In genomic region chr12:122839907-122840554, GRCh38 we compare ENCODE assay signal across 16 cellular contexts. TPM values are rescaled to one million over a fixed set of nuclear protein-coding genes. Genes with fewer than 3 reads are reported as not detected.
DNase-seq lines count a peak whose midpoint lies in the region; ATAC-seq, FAIRE-seq and TF ChIP-seq lines count a peak whose summit lies in the region.
"Had no signal": no experiment of that assay in that cellular context is flagged by ENCODE, and none has a peak within 500 bp of the region (broad histone marks: within the 10 kb centered on the region; RNA-seq: fewer than 3 reads in every experiment).

No MANE protein-coding gene starts in this region.

- H3K4me1 ChIP-seq in HepG2 (ENCODE audit: insufficient read depth, low read length): peaks cover 82% of the 10 kb centered on the region

- CTCF ChIA-PET in HepG2 (lab: Yijun Ruan, JAX; ENCODE audit: low intra/inter-chr PET ratio, low total read pairs): no interaction called here

- H3K27ac Mint-ChIP-seq in activated naive CD8-positive, alpha-beta T cell: peak overlapping the region; percentile 22
- no peak overlapping the region for H3K27ac Mint-ChIP-seq in activated naive CD8-positive, alpha-beta T cell treated with anti-CD3 and anti-CD28 coated beads for 36 hours
- H3K27ac Mint-ChIP-seq in T-helper 17 cell: peak overlapping the region; percentile 82

- H3K9me3 ChIP-seq in T-helper 17 cell (ENCODE audit: control insufficient read depth, low read length, poor library complexity, severe bottlenecking) (no peaks in the 10 kb centered on the region), HepG2 (ENCODE audit: low read length) (no peaks in the 10 kb centered on the region)
- H3K9me3 ChIP-seq: A549, upper lobe of right lung had no signal

- no peaks in the 10 kb centered on the region for H3K9me3 Mint-ChIP-seq in activated naive CD8-positive, alpha-beta T cell (ENCODE audit: low read depth)
- H3K9me3 Mint-ChIP-seq in activated naive CD8-positive, alpha-beta T cell treated with anti-CD3 and anti-CD28 coated beads for 36 hours: no peaks in the 10 kb centered on the region

- H4K20me1 ChIP-seq in HepG2 (ENCODE audit: insufficient read depth, low read length): peaks cover 8% of the 10 kb centered on the region; the same call in 1 of the 2 replicates

- no peak overlapping the region for H3K4me3 ChIP-seq in HepG2 (replicated peaks in 1 of 3; ENCODE audit: insufficient read depth in 1 of 3, low read depth in 2 of 3, low read length in 3 of 3)
- H3K4me3 ChIP-seq: A549, upper lobe of right lung had no signal

- FAIRE-seq in HepG2 (lab: Jason Lieb, UNC): no peak
- FAIRE-seq: A549 had no signal

- ATAC-seq in T-helper 17 cell (no peak), HepG2 (no peak), HG03432 (IDR thresholded peaks at IDR 0.05; ENCODE audit: unreplicated experiment) (no peak)
- ATAC-seq: upper lobe of right lung had no signal

- H3K27me3 Mint-ChIP-seq in activated naive CD8-positive, alpha-beta T cell: no peaks in the 10 kb centered on the region
- no peaks in the 10 kb centered on the region for H3K27me3 Mint-ChIP-seq in activated naive CD8-positive, alpha-beta T cell treated with anti-CD3 and anti-CD28 coated beads for 36 hours
- H3K27me3 Mint-ChIP-seq in T-helper 17 cell: no peaks in the 10 kb centered on the region

- H3K27ac ChIP-seq in HepG2 (ENCODE audit: extremely low read length, insufficient read depth, low read length): no peak overlapping the region
- H3K27ac ChIP-seq: upper lobe of right lung had no signal

- no peaks in the 10 kb centered on the region for H3K36me3 Mint-ChIP-seq in activated naive CD8-positive, alpha-beta T cell
- H3K36me3 Mint-ChIP-seq in activated naive CD8-positive, alpha-beta T cell treated with anti-CD3 and anti-CD28 coated beads for 36 hours: peaks cover 7% of the 10 kb centered on the region
- H3K36me3 Mint-ChIP-seq in T-helper 17 cell (ENCODE audit: low read depth): no peaks in the 10 kb centered on the region

- no peaks in the 10 kb centered on the region; a peak in 1 of 5 replicates for H3K27me3 ChIP-seq in HepG2 (ENCODE audit: control insufficient read depth in 1 of 2, insufficient read depth in 2 of 2, low read length in 2 of 2)
- H3K27me3 ChIP-seq: upper lobe of right lung had no signal

- no peak overlapping the region for H2AFZ ChIP-seq in HepG2 (ENCODE audit: low read length)

- no peak for TF ChIP-seq RAD21 in HepG2 (CRISPR knock-in tag; IDR thresholded peaks at IDR 0.05)

- no TSS peak for BruUV-seq in HepG2 (replicated peaks; lab: Mats Ljungman, UMichigan)

- no peaks in the 10 kb centered on the region for H3K36me3 ChIP-seq in HepG2 (replicated peaks in 1 of 2; ENCODE audit: control insufficient read depth in 1 of 2, insufficient read depth in 2 of 2, low read length in 2 of 2)
- H3K36me3 ChIP-seq: upper lobe of right lung had no signal

- no peak overlapping the region for H3K9ac ChIP-seq in HepG2 (ENCODE audit: insufficient read depth, low read depth, low read length)

- H3K4me2 ChIP-seq in HepG2 (ENCODE audit: low read depth, low read length): no peak overlapping the region

- WGBS in HepG2 (ENCODE audit: low lambda C conversion rate): 92% methylated on average over 12 of the region's 18 CpGs

- intact Hi-C loops in HepG2 (cut with micrococcal nuclease; ENCODE audit: unreplicated experiment): loop anchor here (5.0 kb wide), 1 partner anchor 43 kb away; no protein-coding TSS in a partner anchor

- POLR2A ChIA-PET in HepG2 (lab: Yijun Ruan, JAX): interaction anchor here (0.5 to 0.8 kb wide), 2 partner anchors 54 to 58 kb away, joined by 3 to 5 read pairs; no protein-coding TSS in a partner anchor

- peaks cover 8% of the 10 kb centered on the region for H3K79me2 ChIP-seq in HepG2 (ENCODE audit: insufficient read depth, low read length)

- TF ChIP-seq EP300 in HepG2 (IDR thresholded peaks at IDR 0.05; ENCODE audit: low read depth in 2 of 2, low read length in 2 of 2) (no peak), HepG2 (CRISPR knock-in tag; IDR thresholded peaks at IDR 0.05; ENCODE audit: borderline replicate concordance) (no peak)

- no peak for TF ChIP-seq POLR2A in HepG2 (IDR thresholded peaks at IDR 0.05; ENCODE audit: insufficient read depth in 1 of 2, low read depth in 2 of 2, low read length in 2 of 2)

- in situ Hi-C loops in HepG2 (cut with HindIII; ENCODE audit: extremely low pct_ligation_motif_present, low pct_unique_long_range_greater_than_20kb): no loop called here
- in situ Hi-C loops in G401 (cut with HindIII; ENCODE audit: low sequenced_read_pairs): no loop called here

- no peak overlapping the region for H3K4me3 Mint-ChIP-seq in activated naive CD8-positive, alpha-beta T cell
- H3K4me3 Mint-ChIP-seq in activated naive CD8-positive, alpha-beta T cell treated with anti-CD3 and anti-CD28 coated beads for 36 hours: no peak overlapping the region
- no peak overlapping the region for H3K4me3 Mint-ChIP-seq in T-helper 17 cell

- TF ChIP-seq CTCF in HepG2 (CRISPR knock-in tag; IDR thresholded peaks at IDR 0.05): no peak

- no peak for DNase-seq in activated naive CD8-positive, alpha-beta T cell treated with anti-CD3 and anti-CD28 coated beads for 36 hours
- DNase-seq in T-helper 17 cell (no peak), HepG2 (ENCODE audit: low spot score) (no peak), superior temporal gyrus (ENCODE audit: extremely low spot score) (peak; percentile 52), G401 (ENCODE audit: low spot score) (no peak)
- DNase-seq in activated naive CD4-positive, alpha-beta T cell treated with Interleukin-2 at 50 U/mL for 16 hours: no peak
- DNase-seq: activated naive CD4-positive, alpha-beta T cell; cerebellar nuclear complex; GF-D8; NCI-H1105; NCI-H226; stimulated activated CD4-positive, alpha-beta T cell treated with anti-CD3 and anti-CD28 coated beads, Interleukin-1b, Interleukin-23, amount 100 ng/mL, for 48 hours; upper lobe of right lung had no signal

- H3K4me1 Mint-ChIP-seq in activated naive CD8-positive, alpha-beta T cell (ENCODE audit: low read depth): peaks cover 40% of the 10 kb centered on the region
- H3K4me1 Mint-ChIP-seq in activated naive CD8-positive, alpha-beta T cell treated with anti-CD3 and anti-CD28 coated beads for 36 hours: peaks cover 41% of the 10 kb centered on the region
- H3K4me1 Mint-ChIP-seq in T-helper 17 cell: peaks cover 36% of the 10 kb centered on the region

RNA-seq across cellular contexts. Expression of gene HIP1R, which starts 4.8 kb away (rescaled TPM):
- total RNA-seq in activated naive CD8-positive, alpha-beta T cell treated with anti-CD3 and anti-CD28 coated beads for 36 hours: 10 to 100 TPM; 24.2 to 24.8 TPM
- total RNA-seq in T-helper 17 cell (10 to 100 TPM; 61.5 to 67.4 TPM), HepG2 (2016; rRNA removed; fragmentation: Illumina TruSeq; extraction: Trizol) (8.2 and 18.4 TPM in 2 replicates)
- total RNA-seq in HepG2 (2016; cell fraction: cytosol; rRNA removed; fragmentation: Illumina TruSeq; extraction: Trizol; ENCODE audit: low read depth): 2.2 and 2.5 TPM in 2 replicates
- 6.5 and 17.6 TPM in 2 replicates for total RNA-seq in HepG2 (2016; cell fraction: insoluble cytoplasmic fraction; rRNA removed; fragmentation: Illumina TruSeq; extraction: Trizol)
- total RNA-seq in HepG2 (2016; cell fraction: membrane; rRNA removed; fragmentation: Illumina TruSeq; extraction: Trizol): 4.3 and 5.1 TPM in 2 replicates
- total RNA-seq in HepG2 (2016; cell fraction: nucleus; rRNA removed; fragmentation: Illumina TruSeq; extraction: Trizol): 19.5 and 20.1 TPM in 2 replicates
- polyA plus RNA-seq in HepG2 (2011; rRNA removed): 25.5 and 36.0 TPM in 2 replicates
- 5.2 and 9.3 TPM in 2 replicates for polyA plus RNA-seq in HepG2 (2011; cell fraction: cytosol; rRNA removed)
- polyA plus RNA-seq in HepG2 (2011; cell fraction: nucleus; rRNA removed): 174 and 222 TPM in 2 replicates
- polyA plus RNA-seq in HepG2 (2012): 10.1 and 13.1 TPM in 2 replicates
- polyA plus RNA-seq in HepG2 (2016; cell fraction: cytosol; fragmentation: Illumina TruSeq; extraction: Trizol; ENCODE audit: low read depth): 0.78 and 1.1 TPM in 2 replicates
- 6.1 and 6.5 TPM in 2 replicates for polyA plus RNA-seq in HepG2 (2016; cell fraction: insoluble cytoplasmic fraction; fragmentation: Illumina TruSeq; extraction: Trizol; ENCODE audit: low read depth)
- 2.0 and 2.2 TPM in 2 replicates for polyA plus RNA-seq in HepG2 (2016; cell fraction: membrane; fragmentation: Illumina TruSeq; extraction: Trizol; ENCODE audit: low read depth)
- polyA plus RNA-seq in HepG2 (2016; cell fraction: nucleus; fragmentation: Illumina TruSeq; extraction: Trizol; ENCODE audit: insufficient read depth, low read depth): 42.8 and 47.4 TPM in 2 replicates
- 51.3 and 57.2 TPM in 2 replicates for polyA minus RNA-seq in HepG2 (2011; rRNA and poly(A)+ RNA removed; ENCODE audit: low replicate concordance)
- polyA minus RNA-seq in HepG2 (2011; cell fraction: cytosol; rRNA and poly(A)+ RNA removed): 5.3 and 6.5 TPM in 2 replicates
- polyA minus RNA-seq in HepG2 (2011; cell fraction: nucleus; rRNA and poly(A)+ RNA removed): 28.3 and 30.6 TPM in 2 replicates
- total RNA-seq in G401 (2014; rRNA removed; shearing (Covaris generic)): 14.0 and 19.3 TPM in 2 replicates

RNA-seq across cellular contexts. Expression of gene VPS37B, which starts 55.9 kb away (rescaled TPM):
- total RNA-seq in activated naive CD8-positive, alpha-beta T cell treated with anti-CD3 and anti-CD28 coated beads for 36 hours: 10 to 100 TPM; 27.0 to 28.2 TPM
- total RNA-seq in T-helper 17 cell (10 to 100 TPM; 82.2 to 90.5 TPM), HepG2 (2016; rRNA removed; fragmentation: Illumina TruSeq; extraction: Trizol) (5.3 TPM in 2 replicates)
- total RNA-seq in HepG2 (2016; cell fraction: cytosol; rRNA removed; fragmentation: Illumina TruSeq; extraction: Trizol; ENCODE audit: low read depth): 1.5 and 1.6 TPM in 2 replicates
- total RNA-seq in HepG2 (2016; cell fraction: insoluble cytoplasmic fraction; rRNA removed; fragmentation: Illumina TruSeq; extraction: Trizol): 4.0 and 5.3 TPM in 2 replicates
- 5.1 and 5.2 TPM in 2 replicates for total RNA-seq in HepG2 (2016; cell fraction: membrane; rRNA removed; fragmentation: Illumina TruSeq; extraction: Trizol)
- 3.6 and 4.5 TPM in 2 replicates for total RNA-seq in HepG2 (2016; cell fraction: nucleus; rRNA removed; fragmentation: Illumina TruSeq; extraction: Trizol)
- polyA plus RNA-seq in HepG2 (2011; rRNA removed): 4.6 and 4.8 TPM in 2 replicates
- 7.4 and 7.7 TPM in 2 replicates for polyA plus RNA-seq in HepG2 (2011; cell fraction: cytosol; rRNA removed)
- 7.8 and 10.1 TPM in 2 replicates for polyA plus RNA-seq in HepG2 (2011; cell fraction: nucleus; rRNA removed)
- polyA plus RNA-seq in HepG2 (2012): 4.7 and 5.8 TPM in 2 replicates
- polyA plus RNA-seq in HepG2 (2016; cell fraction: cytosol; fragmentation: Illumina TruSeq; extraction: Trizol; ENCODE audit: low read depth): 1.9 and 2.0 TPM in 2 replicates
- polyA plus RNA-seq in HepG2 (2016; cell fraction: insoluble cytoplasmic fraction; fragmentation: Illumina TruSeq; extraction: Trizol; ENCODE audit: low read depth): 6.9 and 8.5 TPM in 2 replicates
- polyA plus RNA-seq in HepG2 (2016; cell fraction: membrane; fragmentation: Illumina TruSeq; extraction: Trizol; ENCODE audit: low read depth): 4.4 and 4.6 TPM in 2 replicates
- 8.1 and 10.3 TPM in 2 replicates for polyA plus RNA-seq in HepG2 (2016; cell fraction: nucleus; fragmentation: Illumina TruSeq; extraction: Trizol; ENCODE audit: insufficient read depth, low read depth)
- 7.0 and 9.7 TPM in 2 replicates for polyA minus RNA-seq in HepG2 (2011; rRNA and poly(A)+ RNA removed; ENCODE audit: low replicate concordance)
- polyA minus RNA-seq in HepG2 (2011; cell fraction: cytosol; rRNA and poly(A)+ RNA removed): 6.2 and 6.3 TPM in 2 replicates
- polyA minus RNA-seq in HepG2 (2011; cell fraction: nucleus; rRNA and poly(A)+ RNA removed): 8.0 and 8.7 TPM in 2 replicates
- total RNA-seq in G401 (2014; rRNA removed; shearing (Covaris generic)): 38.3 and 53.4 TPM in 2 replicates
